Comparison of ENCODE assay signal across 1 cellular context in genomic region chr17:53780320-53780719, GRCh38.
TF ChIP-seq lines count a peak whose summit lies in the region.

No MANE protein-coding gene starts in this region.

TF ChIP-seq in K562, 482 proteins besides CTCF, POLR2A, EP300 and RAD21 (continued from another document):
- TF ChIP-seq PREB (CRISPR knock-in tag; IDR thresholded peaks at IDR 0.05) = no peak
- no peak for TF ChIP-seq NCOA1 (IDR thresholded peaks at IDR 0.05; ENCODE audit: low read depth)
- TF ChIP-seq JUNB (CRISPR knock-in tag; conservative IDR thresholded peaks at IDR 0.05) = no peak
- no peak for TF ChIP-seq ZFP36 (IDR thresholded peaks at IDR 0.05; ENCODE audit: low read depth, low read length, partially characterized antibody)
- TF ChIP-seq CCAR2 (IDR thresholded peaks at IDR 0.05; ENCODE audit: low read depth, low read length) = no peak
- no peak for TF ChIP-seq MEF2A (IDR thresholded peaks at IDR 0.05; ENCODE audit: control insufficient read depth, low read depth, low read length)
- no peak for TF ChIP-seq ZNF347 (CRISPR knock-in tag; IDR thresholded peaks at IDR 0.05; ENCODE audit: low read depth)
- no peak for TF ChIP-seq THRB (CRISPR knock-in tag; conservative IDR thresholded peaks at IDR 0.05)
- TF ChIP-seq PTRF (tag; IDR thresholded peaks at IDR 0.05) = no peak
- TF ChIP-seq HNRNPK (IDR thresholded peaks at IDR 0.05; ENCODE audit: low read depth, low read length, poor library complexity, severe bottlenecking) = no peak
